In genomic region chr9:128529191-128529590, GRCh38 we compare ENCODE assay signal across 15 cellular contexts.
"Had no signal": no experiment of that assay in that cellular context is flagged by ENCODE, and none has a peak within 500 bp of the region (broad histone marks: within the 10 kb centered on the region; RNA-seq: fewer than 3 reads in every experiment).

No MANE protein-coding gene starts in this region.

- H3K4me3 Mint-ChIP-seq: activated naive CD4-positive, alpha-beta T cell treated with anti-CD3 and anti-CD28 coated beads, Interleukin-2, amount 10 ng/mL, durations not matched to agents 7 days and 5 days; naive thymus-derived CD8-positive, alpha-beta T cell; stimulated activated naive CD8-positive, alpha-beta T cell treated with anti-CD3 and anti-CD28 coated beads, Interleukin-15, amount 100 ng/mL, for 72 hours; T-helper 17 cell had no signal

- H3K27me3 Mint-ChIP-seq: activated naive CD4-positive, alpha-beta T cell treated with anti-CD3 and anti-CD28 coated beads, Interleukin-2, amount 10 ng/mL, durations not matched to agents 7 days and 5 days; naive thymus-derived CD8-positive, alpha-beta T cell; stimulated activated naive CD8-positive, alpha-beta T cell treated with anti-CD3 and anti-CD28 coated beads, Interleukin-15, amount 100 ng/mL, for 72 hours; T-helper 17 cell had no signal

- H3K4me1 Mint-ChIP-seq: stimulated activated naive CD8-positive, alpha-beta T cell treated with anti-CD3 and anti-CD28 coated beads, Interleukin-15, amount 100 ng/mL, for 72 hours; T-helper 17 cell had no signal

- ATAC-seq: left lung; naive thymus-derived CD8-positive, alpha-beta T cell; stimulated activated naive CD8-positive, alpha-beta T cell treated with anti-CD3 and anti-CD28 coated beads, Interleukin-15, amount 100 ng/mL, for 72 hours; T-helper 17 cell had no signal

- H3K27ac Mint-ChIP-seq: activated naive CD4-positive, alpha-beta T cell treated with anti-CD3 and anti-CD28 coated beads, Interleukin-2, amount 10 ng/mL, durations not matched to agents 7 days and 5 days; activated T-helper 2 cell treated with anti-CD3 and anti-CD28 coated beads, Interferon-gamma antibody, Interleukin-2, Interleukin-4, amounts not matched to agents 10 μg/mL and 5 μg/mL and 100 μg/mL, durations not matched to agents 14 hours and 24 hours and 36 hours had no signal

- H3K9me3 Mint-ChIP-seq: activated naive CD4-positive, alpha-beta T cell treated with anti-CD3 and anti-CD28 coated beads, Interleukin-2, amount 10 ng/mL, durations not matched to agents 7 days and 5 days; activated T-helper 2 cell treated with anti-CD3 and anti-CD28 coated beads, Interferon-gamma antibody, Interleukin-2, Interleukin-4, amounts not matched to agents 10 μg/mL and 5 μg/mL and 100 μg/mL, durations not matched to agents 14 hours and 24 hours and 36 hours; naive thymus-derived CD8-positive, alpha-beta T cell; stimulated activated naive CD8-positive, alpha-beta T cell treated with anti-CD3 and anti-CD28 coated beads, Interleukin-15, amount 100 ng/mL, for 72 hours had no signal

- DNase-seq: activated CD4-positive, alpha-beta T cell treated with anti-CD3 and anti-CD28 coated beads for 4 hours; activated naive CD4-positive, alpha-beta T cell treated with anti-CD3 and anti-CD28 coated beads, Interleukin-2, amount 10 ng/mL, durations not matched to agents 7 days and 5 days; effector CD8-positive, alpha-beta T cell; islet precursor cell; left lung; naive thymus-derived CD8-positive, alpha-beta T cell; retina; stimulated activated CD4-positive, alpha-beta T cell treated with anti-CD3 and anti-CD28 coated beads, Interleukin-4, amount 100 ng/mL, for 4 hours; stimulated activated naive CD8-positive, alpha-beta T cell treated with anti-CD3 and anti-CD28 coated beads, Interleukin-15, amount 100 ng/mL, for 72 hours; T-helper 17 cell; upper lobe of left lung; WERI-Rb-1 had no signal

- H3K9me3 ChIP-seq: left lung, upper lobe of left lung had no signal

- H3K4me3 ChIP-seq: coronary artery, left lung, skin epidermis, upper lobe of left lung had no signal

- H3K27me3 ChIP-seq: left lung, upper lobe of left lung had no signal

- H3K4me1 ChIP-seq: left lung, upper lobe of left lung had no signal

- H3K27ac ChIP-seq: coronary artery, left lung, skin epidermis, upper lobe of left lung, WERI-Rb-1 had no signal
